In the genomic region with DNA sequence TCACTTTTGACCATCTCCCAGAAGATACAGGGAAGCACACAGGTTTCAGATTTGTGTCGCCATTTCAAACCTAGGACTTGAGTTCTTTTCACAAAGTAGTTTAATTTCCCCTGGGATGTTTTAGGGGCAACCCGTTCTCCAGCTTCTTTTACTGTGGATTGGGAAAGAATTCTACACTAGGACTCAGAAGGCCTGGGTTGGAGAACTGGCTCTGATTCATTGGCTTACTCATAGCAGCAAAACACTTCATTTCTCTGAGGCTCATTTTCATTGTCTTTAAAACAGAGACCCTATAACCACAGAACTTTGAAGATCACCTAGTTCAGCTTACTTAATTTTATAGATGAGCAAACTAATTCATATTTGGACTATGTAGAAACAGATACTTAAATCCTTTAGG, we compare ENCODE assay signal across 24 cellular contexts.
DNase-seq lines count a peak whose midpoint lies in the region; ATAC-seq and TF ChIP-seq lines count a peak whose summit lies in the region.
"Had no signal": no experiment of that assay in that cellular context is flagged by ENCODE, and none has a peak within 500 bp of the region (broad histone marks: within the 10 kb centered on the region; RNA-seq: fewer than 3 reads in every experiment).

No MANE protein-coding gene starts in this region.

- no peak for TF ChIP-seq CTCF in brain microvascular endothelial cell (IDR thresholded peaks at IDR 0.05; ENCODE audit: low read depth, low read length, missing control alignments)
- no peak for TF ChIP-seq CTCF in foreskin keratinocyte (conservative IDR thresholded peaks at IDR 0.05)

- peak overlapping the region; percentile 66 for H3K27ac ChIP-seq in ACC112 (ENCODE audit: low read depth, low read length)
- H3K27ac ChIP-seq in brain microvascular endothelial cell = no peak overlapping the region
- H3K27ac ChIP-seq in foreskin keratinocyte = no peak overlapping the region
- H3K27ac ChIP-seq: gastrocnemius medialis, left ventricle myocardium inferior, right atrium auricular region, SJCRH30, tibial nerve, VCaP had no signal

- H3K27me3 ChIP-seq in ACC112 (ENCODE audit: insufficient read depth, low read length) (no peaks in the 10 kb centered on the region), brain microvascular endothelial cell (replicated peaks) (no peaks in the 10 kb centered on the region), foreskin keratinocyte (no peaks in the 10 kb centered on the region)
- H3K27me3 ChIP-seq: gastrocnemius medialis, right atrium auricular region, SJCRH30, tibial nerve had no signal

- ATAC-seq in foreskin keratinocyte (peak; percentile 63), HG03469 (IDR thresholded peaks at IDR 0.05; ENCODE audit: unreplicated experiment) (no peak)
- ATAC-seq: stimulated activated naive B cell treated with anti-CD40 and anti-IgM and Interleukin-4, amounts not matched to agents 10 μg/mL and 1 μg/mL and 100 μg/mL, for 72 hours had no signal

- no peaks in the 10 kb centered on the region for H3K79me2 ChIP-seq in ACC112 (ENCODE audit: control insufficient read depth, insufficient read depth, low read length, unreplicated experiment)

- DNase-seq in HPDE6-E6E7 (ENCODE audit: extremely low spot score) (peak; percentile 15), brain microvascular endothelial cell (peak; percentile 20), foreskin keratinocyte (peak in 1 of 2 donors; percentile 7), Ammon's horn (ENCODE audit: low spot score) (no peak)
- DNase-seq in activated CD8-positive, alpha-beta memory T cell treated with anti-CD3 and anti-CD28 coated beads, Interleukin-2, amount 50 U/mL, for 4 hours = no peak
- no peak for DNase-seq in stimulated activated naive CD4-positive, alpha-beta T cell (lab: John Stamatoyannopoulos, UW)
- DNase-seq: activated CD4-positive, alpha-beta T cell treated with anti-CD3 and anti-CD28 coated beads, Interleukin-2, amount 50 U/mL, for 4 hours; activated naive CD4-positive, alpha-beta T cell treated with anti-CD3 and anti-CD28 coated beads, Interleukin-2, amount 50 U/mL, for 16 hours; activated T-cell treated with anti-CD3 and anti-CD28 coated beads, Interleukin-2, amount 50 U/mL, for 1 hour; CD4-positive, alpha-beta memory T cell; DMS79 treated with DMSO at 0.1 percent for 48 hours; effector memory CD4-positive, alpha-beta T cell; gastrocnemius medialis; KBM-7; left ventricle myocardium inferior; NCI-H1048; NCI-H526; SJCRH30; stimulated activated naive B cell treated with anti-CD40 and anti-IgM and Interleukin-4, amounts not matched to agents 10 μg/mL and 1 μg/mL and 100 μg/mL, for 72 hours had no signal

- H3K4me3 ChIP-seq in ACC112 (ENCODE audit: low read depth, low read length) (peak overlapping the region; percentile 26; the same call in 1 of the 2 replicates), brain microvascular endothelial cell (ENCODE audit: low read depth, low read length) (no peak overlapping the region)
- H3K4me3 ChIP-seq: gastrocnemius medialis, left ventricle myocardium inferior, right atrium auricular region, SJCRH30, tibial nerve had no signal

- H2AFZ ChIP-seq in ACC112 (ENCODE audit: low read length, unreplicated experiment) = no peak overlapping the region

- H3K4me1 ChIP-seq in ACC112 (ENCODE audit: control insufficient read depth, insufficient read depth, low read length, unreplicated experiment) (peaks cover 23% of the 10 kb centered on the region), foreskin keratinocyte (peaks cover 3% of the 10 kb centered on the region)
- H3K4me1 ChIP-seq: gastrocnemius medialis, left ventricle myocardium inferior, right atrium auricular region, SJCRH30, tibial nerve had no signal

- in situ Hi-C loops in brain microvascular endothelial cell (cut with HindIII; ENCODE audit: low pct_ligation_motif_present, low sequenced_read_pairs) = no loop called here

- H3K36me3 ChIP-seq in ACC112 (ENCODE audit: insufficient read depth, low read length) (no peaks in the 10 kb centered on the region), brain microvascular endothelial cell (replicated peaks) (no peaks in the 10 kb centered on the region)
- H3K36me3 ChIP-seq: gastrocnemius medialis, left ventricle myocardium inferior, right atrium auricular region, SJCRH30, tibial nerve had no signal

Comparison
In these comparisons a context has a peak if more than half of its experiments do, and no peak if none do; other contexts are left out.
1. DNase-seq: peak in HPDE6-E6E7 (single experiment) and brain microvascular endothelial cell (single experiment); none in Ammon's horn (single experiment), activated CD8-positive, alpha-beta memory T cell treated with anti-CD3 and anti-CD28 coated beads, Interleukin-2, amount 50 U/mL, for 4 hours (single experiment) and stimulated activated naive CD4-positive, alpha-beta T cell (0 of 6).